In the genomic region with DNA sequence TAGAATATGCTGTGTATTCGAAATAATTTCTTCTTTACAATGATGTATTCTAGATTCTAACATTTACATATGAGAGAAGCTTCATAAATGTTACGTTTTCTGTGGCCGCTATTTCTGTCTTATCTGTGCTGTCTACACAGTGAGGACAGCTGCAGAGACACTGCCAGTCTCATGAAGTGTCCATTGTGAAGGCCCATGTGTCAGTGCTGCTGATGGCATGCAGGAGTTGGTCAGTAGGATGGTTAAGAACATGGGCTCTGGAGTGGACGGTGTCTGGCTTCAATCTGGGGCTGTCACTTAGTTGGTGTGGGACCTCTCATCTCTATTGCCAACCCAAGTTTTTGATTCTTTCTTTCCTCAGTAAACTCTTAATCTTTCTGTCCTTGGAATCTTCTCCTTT, we compare ENCODE assay signal across 20 cellular contexts.
DNase-seq lines count a peak whose midpoint lies in the region; ATAC-seq, FAIRE-seq and TF ChIP-seq lines count a peak whose summit lies in the region.
"Had no signal": no experiment of that assay in that cellular context is flagged by ENCODE, and none has a peak within 500 bp of the region (broad histone marks: within the 10 kb centered on the region; RNA-seq: fewer than 3 reads in every experiment).

No MANE protein-coding gene starts in this region.

- DNase-seq in A549 (ENCODE audit: low read depth in 1 of 2, low spot score in 1 of 2) (no peak), IMR-90 (no peak), T-helper 17 cell (no peak), keratinocyte (ENCODE audit: low read depth, low spot score) (no peak), GOT3 (lab: John Stamatoyannopoulos, UW) (no peak), left colon (no peak), substantia nigra (lab: John Stamatoyannopoulos, UW) (no peak)
- DNase-seq: ACHN; CD4-positive, alpha-beta T cell; DND-41; GF-D8; KBM-7; NCI-H1092; NCI-H1694; NCI-H2107; NCI-H345; NCI-H526 treated with DMSO at 0.1 percent for 48 hours had no signal

- peak overlapping the region; percentile 63 for H2AK9ac ChIP-seq in IMR-90 (replicated peaks; ENCODE audit: low read depth, low read length, poor library complexity)

- peak overlapping the region; percentile 87 for H2BK120ac ChIP-seq in IMR-90 (ENCODE audit: low read depth, low read length)

- H3K9me1 ChIP-seq in IMR-90 (ENCODE audit: insufficient read depth, low read length) (peaks cover 3% of the 10 kb centered on the region), keratinocyte (ENCODE audit: control insufficient read depth, extremely low read depth, insufficient read depth, low read length) (no peaks in the 10 kb centered on the region)

- H4K20me1 ChIP-seq in IMR-90 (ENCODE audit: insufficient read depth, low read length) (no peaks in the 10 kb centered on the region), keratinocyte (ENCODE audit: control insufficient read depth, extremely low read depth, insufficient read depth, low read length) (no peaks in the 10 kb centered on the region)

- CTCF ChIA-PET in A549 (lab: Yijun Ruan, JAX) (no interaction called here), IMR-90 (lab: Yijun Ruan, JAX) (no interaction called here)

- no peak for TF ChIP-seq CTCF in A549 (IDR thresholded peaks at IDR 0.05)
- TF ChIP-seq CTCF in IMR-90 (conservative IDR thresholded peaks at IDR 0.05; ENCODE audit: low read depth, low read length), result no peak
- no peak for TF ChIP-seq CTCF in keratinocyte (optimal IDR thresholded peaks at IDR 0.05 in 1 of 3, IDR thresholded peaks at IDR 0.05 in 1 of 3, conservative IDR thresholded peaks at IDR 0.05 in 1 of 3; ENCODE audit: extremely low read depth in 1 of 3, insufficient read depth in 2 of 3, low read length in 3 of 3)

- peaks cover 19% of the 10 kb centered on the region for H3K27me3 Mint-ChIP-seq in T-helper 17 cell
- H3K27me3 Mint-ChIP-seq: CD4-positive, alpha-beta T cell had no signal

- H2AK5ac ChIP-seq in IMR-90 (ENCODE audit: low read depth, low read length), result peak overlapping the region; percentile 93

- no peak overlapping the region for H3K56ac ChIP-seq in IMR-90 (ENCODE audit: extremely low read depth, insufficient read depth, low read length)

- in situ Hi-C loops in IMR-90 (cut with MboI; ENCODE audit: low sequenced_read_pairs), result no loop called here

- H2AFZ ChIP-seq in IMR-90 (replicated peaks; ENCODE audit: low read length, poor library complexity), result peak overlapping the region; percentile 70
- no peak overlapping the region for H2AFZ ChIP-seq in keratinocyte (ENCODE audit: control insufficient read depth, low read length)

- H2BK20ac ChIP-seq in IMR-90 (ENCODE audit: low read depth, low read length), result peak overlapping the region; percentile 69

- H3K79me2 ChIP-seq in keratinocyte (ENCODE audit: control insufficient read depth, insufficient read depth, low read length), result no peaks in the 10 kb centered on the region

- intact Hi-C loops in IMR-90 (cut with micrococcal nuclease), result loop anchor here (2.0 to 10.0 kb wide), 3 partner anchors 134 to 574 kb away; a partner anchor contains a TSS
- intact Hi-C loops in left colon (cut with DNase I, micrococcal nuclease), result no loop called here

- H3K27ac ChIP-seq in A549 (peak overlapping the region; percentile 48 to 75; a peak in 3 of 6 replicates), IMR-90 (ENCODE audit: insufficient read depth, low read length) (peak overlapping the region; percentile 66; the same call in 1 of the 2 replicates), keratinocyte (ENCODE audit: control insufficient read depth, insufficient read depth, low read length) (no peak overlapping the region), substantia nigra (ENCODE audit: low read depth, low read length, poor library complexity, severe bottlenecking) (no peak overlapping the region)
- H3K27ac ChIP-seq: HL-60 had no signal

- TF ChIP-seq RAD21 in A549 (conservative IDR thresholded peaks at IDR 0.05 in 1 of 2, IDR thresholded peaks at IDR 0.05 in 1 of 2) (no peak), IMR-90 (IDR thresholded peaks at IDR 0.05; ENCODE audit: low read length) (no peak)

- no peaks in the 10 kb centered on the region for H3K27me3 ChIP-seq in IMR-90 (ENCODE audit: control insufficient read depth, insufficient read depth, low read length)
- no peaks in the 10 kb centered on the region for H3K27me3 ChIP-seq in keratinocyte (ENCODE audit: control insufficient read depth, extremely low read depth, insufficient read depth, low read length)

- peaks cover 41% of the 10 kb centered on the region for H3K4me1 ChIP-seq in A549
- H3K4me1 ChIP-seq in IMR-90 (ENCODE audit: control insufficient read depth, insufficient read depth, low read length), result peaks cover 7% of the 10 kb centered on the region
- H3K4me1 ChIP-seq in keratinocyte (ENCODE audit: control insufficient read depth, extremely low read depth, insufficient read depth, low read length), result peaks cover 35% of the 10 kb centered on the region

- peak overlapping the region; percentile 84; the same call in 1 of the 2 replicates for H3K23ac ChIP-seq in IMR-90 (ENCODE audit: low read depth, low read length)

- POLR2A ChIA-PET in A549 (lab: Yijun Ruan, JAX), result no interaction called here
- POLR2A ChIA-PET in IMR-90 (lab: Charles Lee; ENCODE audit: unreplicated experiment), result no interaction called here

- no peak overlapping the region for H3K4me3 ChIP-seq in A549
- H3K4me3 ChIP-seq in IMR-90 (ENCODE audit: insufficient read depth, low read depth, low read length), result no peak overlapping the region
- peak overlapping the region in 1 of 3 experiments; percentile 12 for H3K4me3 ChIP-seq in keratinocyte (ENCODE audit: control insufficient read depth in 2 of 3, extremely low read depth in 1 of 3, insufficient read depth in 2 of 3, low read depth in 1 of 3, low read length in 3 of 3)

- ATAC-seq in A549 (no peak), IMR-90 (ENCODE audit: low read depth) (no peak), T-helper 17 cell (no peak), HG02852 (IDR thresholded peaks at IDR 0.05; ENCODE audit: unreplicated experiment) (no peak), left colon (no peak)

- H3K4ac ChIP-seq in IMR-90 (ENCODE audit: low read depth, low read length), result peak overlapping the region; percentile 81

- H3K79me1 ChIP-seq in IMR-90 (ENCODE audit: low read depth in 1 of 2, low read length in 2 of 2), result no peaks in the 10 kb centered on the region

- FAIRE-seq in A549 (lab: Jason Lieb, UNC), result no peak
- FAIRE-seq in keratinocyte (lab: Jason Lieb, UNC), result no peak

- TF ChIP-seq EP300 in A549 (IDR thresholded peaks at IDR 0.05), result no peak

- peak overlapping the region; percentile 78; the same call in 1 of the 2 replicates for H3K14ac ChIP-seq in IMR-90 (replicated peaks; ENCODE audit: low read depth, low read length)

- peak overlapping the region; percentile 47 for H2BK5ac ChIP-seq in IMR-90 (ENCODE audit: low read depth, low read length, poor library complexity, severe bottlenecking)

- no peak overlapping the region for H3K4me3 Mint-ChIP-seq in T-helper 17 cell
- H3K4me3 Mint-ChIP-seq: B cell; CD4-positive, alpha-beta T cell had no signal

- peak overlapping the region; percentile 67; the same call in 1 of the 2 replicates for H4K5ac ChIP-seq in IMR-90 (ENCODE audit: low read depth, low read length)

- no peak for TF ChIP-seq POLR2A in A549 (IDR thresholded peaks at IDR 0.05; ENCODE audit: low read length)
- no peak for TF ChIP-seq POLR2A in IMR-90 (IDR thresholded peaks at IDR 0.05; ENCODE audit: low read depth, low read length)

- H3K9ac ChIP-seq in IMR-90 (ENCODE audit: low read depth, low read length), result no peak overlapping the region
- no peak overlapping the region for H3K9ac ChIP-seq in keratinocyte (ENCODE audit: control insufficient read depth, extremely low read depth, insufficient read depth, low read length)

- peak overlapping the region; percentile 70 for H3K27ac Mint-ChIP-seq in T-helper 17 cell
- H3K27ac Mint-ChIP-seq: B cell; CD4-positive, alpha-beta T cell had no signal

- peak overlapping the region; percentile 90 for H4K91ac ChIP-seq in IMR-90 (ENCODE audit: insufficient read depth, low read depth, low read length)

- H3K36me3 Mint-ChIP-seq in T-helper 17 cell (ENCODE audit: low read depth), result no peaks in the 10 kb centered on the region

- dilution Hi-C loops in IMR-90 (cut with HindIII; ENCODE audit: low sequenced_read_pairs, unreplicated experiment), result no loop called here
- dilution Hi-C loops in keratinocyte (cut with MboI; ENCODE audit: extremely low pct_ligation_motif_present, low sequenced_read_pairs), result no loop called here

- H3K36me3 ChIP-seq in IMR-90 (ENCODE audit: control insufficient read depth, insufficient read depth, low read length), result no peaks in the 10 kb centered on the region
- H3K36me3 ChIP-seq in keratinocyte (ENCODE audit: control insufficient read depth in 2 of 2, extremely low read depth in 1 of 2, insufficient read depth in 2 of 2, low read length in 2 of 2), result peaks cover 0 to 8% of the 10 kb centered on the region in 2 experiments

- H3K4me1 Mint-ChIP-seq in T-helper 17 cell, result no peaks in the 10 kb centered on the region
- H3K4me1 Mint-ChIP-seq: B cell had no signal

- peak overlapping the region; percentile 92 for H3K18ac ChIP-seq in IMR-90 (ENCODE audit: low read depth, low read length)

- H4K8ac ChIP-seq in IMR-90 (ENCODE audit: low read depth in 2 of 2, low read length in 2 of 2), result peak overlapping the region in 1 of 2 experiments; percentile 48; a peak in 2 of 4 replicates

- H2BK15ac ChIP-seq in IMR-90 (ENCODE audit: low read depth, low read length), result peak overlapping the region; percentile 99

- 70% methylated on average over 4 of the region's 4 CpGs for WGBS in A549 (ENCODE audit: missing lambda C conversion rate)
- 67% methylated on average over 1 of the region's 4 CpGs; no CpG with 5 or more reads in 1 of the 2 experiments for WGBS in IMR-90 (ENCODE audit: extremely low coverage in 2 of 2, insufficient read length in 1 of 2), 2 experiments

- no TSS peak for BruUV-seq in IMR-90 (replicated peaks; lab: Mats Ljungman, UMichigan)

- no peaks in the 10 kb centered on the region for H3K9me3 ChIP-seq in A549
- no peaks in the 10 kb centered on the region for H3K9me3 ChIP-seq in IMR-90 (ENCODE audit: control insufficient read depth, insufficient read depth, low read length)
- no peaks in the 10 kb centered on the region for H3K9me3 ChIP-seq in T-helper 17 cell (ENCODE audit: control insufficient read depth, low read length, poor library complexity, severe bottlenecking)
- no peaks in the 10 kb centered on the region for H3K9me3 ChIP-seq in keratinocyte (ENCODE audit: control insufficient read depth, low read depth, low read length)

- H3K4me2 ChIP-seq in A549 (peak overlapping the region; percentile 59; the same call in 2 of the 3 replicates), IMR-90 (ENCODE audit: low read depth, low read length) (peak overlapping the region; percentile 23), keratinocyte (ENCODE audit: control insufficient read depth, extremely low read depth, insufficient read depth, low read depth, low read length) (peak overlapping the region; percentile 20)

Comparison
In these comparisons a context has a peak if more than half of its experiments do, and no peak if none do; other contexts are left out.
1. H3K27ac ChIP-seq: peak in A549 (2 of 2) and IMR-90 (single experiment); none in keratinocyte (single experiment) and substantia nigra (single experiment).
2. Peak in every context shown above with its lines, with median percentiles within 50 percentile points of each other: H3K4me2 ChIP-seq.